Comparison of ENCODE assay signal across 8 cellular contexts in the genomic region with DNA sequence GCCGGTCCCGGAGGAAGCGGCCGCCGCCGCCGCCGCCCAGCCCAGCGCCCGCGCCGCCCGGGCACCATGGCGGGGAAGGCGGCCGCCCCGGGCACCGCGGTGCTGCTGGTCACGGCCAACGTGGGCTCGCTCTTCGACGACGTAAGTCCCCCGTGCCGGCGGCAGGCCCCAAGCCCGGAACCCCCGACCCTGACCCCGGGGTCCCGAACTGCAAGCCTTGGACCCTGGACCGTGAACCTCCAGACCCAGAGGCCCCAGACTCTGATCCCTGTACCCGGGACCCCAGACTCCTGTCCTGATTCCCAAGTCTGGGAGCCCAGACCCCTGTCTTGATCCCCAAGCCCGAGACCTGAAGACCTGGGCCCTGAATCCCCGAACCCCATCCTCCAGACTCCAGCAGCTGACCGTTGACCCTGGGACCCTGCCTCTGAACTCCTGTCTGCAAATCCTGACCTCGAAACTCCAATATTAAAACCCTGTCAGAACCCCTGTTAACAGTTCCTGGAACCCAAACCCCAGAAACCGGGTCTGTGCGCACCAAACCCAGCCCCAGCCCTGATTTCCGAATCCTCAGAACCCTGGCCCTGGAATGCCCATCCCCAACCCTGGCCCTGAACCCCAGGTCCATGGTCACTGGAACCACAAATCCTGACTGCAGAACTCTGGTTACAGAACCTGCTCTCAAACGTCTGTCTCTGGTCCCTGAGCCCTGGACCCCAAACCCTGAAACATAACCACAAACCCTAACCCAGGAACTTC. TPM values are rescaled to one million over a fixed set of nuclear protein-coding genes. Genes with fewer than 3 reads are reported as not detected.
DNase-seq lines count a peak whose midpoint lies in the region; ATAC-seq and TF ChIP-seq lines count a peak whose summit lies in the region.

No MANE protein-coding gene starts in this region.

- no peaks in the 10 kb centered on the region for H3K79me2 ChIP-seq in H9 (ENCODE audit: insufficient read depth, low read length)

- H3K4ac ChIP-seq in H9 (ENCODE audit: low read depth, low read length): no peak overlapping the region

- H3K27ac ChIP-seq in H9 (ENCODE audit: insufficient read length, low read depth, low read length): no peak overlapping the region
- peak overlapping the region; percentile 49 to 64 for H3K27ac ChIP-seq in ovary

- intact Hi-C loops in ovary (cut with DNase I): loop anchor here (2.0 to 10.0 kb wide), 4 partner anchors 76 to 145 kb away; a partner anchor contains a TSS

- no CpG with 5 or more reads among the region's 42 CpGs for WGBS in H9 (ENCODE audit: extremely low coverage, insufficient read length, low lambda C conversion rate)
- WGBS in ovary, 3 donors: 6 to 10% (median 7%) methylated on average over 23 to 42 of the region's 42 CpGs

- peak overlapping the region; percentile 58 for H3K4me2 ChIP-seq in H9 (ENCODE audit: insufficient read depth, insufficient read length, low read length)

- H3K27ac Mint-ChIP-seq in H9: no peak overlapping the region
- H3K27ac Mint-ChIP-seq in T-helper 2 cell treated with Interferon-gamma antibody and Interleukin-4, amounts not matched to agents 5 μg/mL and 100 μg/mL, for 36 hours: peak overlapping the region; percentile 81

- no peak overlapping the region for H2BK5ac ChIP-seq in H9 (ENCODE audit: insufficient read length, low read length)

- H3K9me3 ChIP-seq in H9 (ENCODE audit: control insufficient read depth, low read depth, low read length): no peaks in the 10 kb centered on the region
- no peaks in the 10 kb centered on the region for H3K9me3 ChIP-seq in ovary

- H3K23me2 ChIP-seq in H9 (ENCODE audit: insufficient read length, low read depth, low read length, poor library complexity, severe bottlenecking): peaks cover 8% of the 10 kb centered on the region

- no peak overlapping the region for H4K91ac ChIP-seq in H9 (ENCODE audit: insufficient read length, low read depth, low read length)

- H3K4me1 ChIP-seq in H9 (ENCODE audit: insufficient read depth, low read length) (no peaks in the 10 kb centered on the region; the same call in 1 of the 2 replicates), ovary (ENCODE audit: insufficient read depth) (peaks cover 22% of the 10 kb centered on the region)

- no peak for TF ChIP-seq EP300 in ovary (IDR thresholded peaks at IDR 0.05)

- H3K36me3 Mint-ChIP-seq in H9 (ENCODE audit: insufficient read depth in 1 of 3, low read depth in 3 of 3): peaks cover 0 to 4% (median 0%) of the 10 kb centered on the region in 3 experiments; a peak in 2 of 7 replicates
- H3K36me3 Mint-ChIP-seq in T-helper 2 cell treated with Interferon-gamma antibody and Interleukin-4, amounts not matched to agents 5 μg/mL and 100 μg/mL, for 36 hours (ENCODE audit: low read depth): peaks cover 10% of the 10 kb centered on the region

- H3K9me3 Mint-ChIP-seq in H9: no peaks in the 10 kb centered on the region
- no peaks in the 10 kb centered on the region for H3K9me3 Mint-ChIP-seq in T-helper 2 cell treated with Interferon-gamma antibody and Interleukin-4, amounts not matched to agents 5 μg/mL and 100 μg/mL, for 36 hours

- H4K8ac ChIP-seq in H9 (replicated peaks; ENCODE audit: insufficient read length, low read depth, low read length): no peak overlapping the region

- ATAC-seq in GM19452 (IDR thresholded peaks at IDR 0.05; ENCODE audit: unreplicated experiment): no peak

- H2BK12ac ChIP-seq in H9 (ENCODE audit: insufficient read length, low read depth, low read length): no peak overlapping the region

- TF ChIP-seq POLR2A in ovary (IDR thresholded peaks at IDR 0.05): no peak

- no peaks in the 10 kb centered on the region for H3K36me3 ChIP-seq in ovary

- no peaks in the 10 kb centered on the region; the same call in 1 of the 2 replicates for H3K27me3 ChIP-seq in H9 (ENCODE audit: insufficient read depth, low read length)
- no peaks in the 10 kb centered on the region for H3K27me3 ChIP-seq in ovary

- H4K5ac ChIP-seq in H9 (ENCODE audit: insufficient read length, low read depth, low read length): no peak overlapping the region

- no peak overlapping the region for H3T11ph ChIP-seq in H9 (ENCODE audit: low read length)

- H4K20me1 ChIP-seq in H9 (ENCODE audit: control insufficient read depth, insufficient read depth, insufficient read length): peaks cover 3% of the 10 kb centered on the region

- no peak overlapping the region for H3K9ac ChIP-seq in H9 (ENCODE audit: extremely low read depth, insufficient read length, low read length)

- H3K4me1 Mint-ChIP-seq in H9: peaks cover 40 to 60% of the 10 kb centered on the region in 2 experiments
- peaks cover 40% of the 10 kb centered on the region for H3K4me1 Mint-ChIP-seq in T-helper 2 cell treated with Interferon-gamma antibody and Interleukin-4, amounts not matched to agents 5 μg/mL and 100 μg/mL, for 36 hours (ENCODE audit: low read depth)

- peak overlapping the region; percentile 79 to 88 for H3K4me3 Mint-ChIP-seq in H9
- H3K4me3 Mint-ChIP-seq in T-helper 2 cell treated with Interferon-gamma antibody and Interleukin-4, amounts not matched to agents 5 μg/mL and 100 μg/mL, for 36 hours: peak overlapping the region; percentile 93

- H3K56ac ChIP-seq in H9 (ENCODE audit: insufficient read length, low read depth, low read length): no peak overlapping the region

- H3K4me3 ChIP-seq in fibroblast of villous mesenchyme (ENCODE audit: low read depth, low read length) (peak overlapping the region; percentile 83), ovary (peak overlapping the region; percentile 79)

- H2BK15ac ChIP-seq in H9 (ENCODE audit: low read depth, low read length): no peak overlapping the region; the same call in 1 of the 2 replicates

- H3K14ac ChIP-seq in H9 (ENCODE audit: insufficient read depth, low read length): no peak overlapping the region; the same call in none of the 2 replicates

- peaks cover 5% of the 10 kb centered on the region for H3K79me1 ChIP-seq in H9 (ENCODE audit: insufficient read depth, low read depth, low read length, poor library complexity, severe bottlenecking)

- no peak overlapping the region for H2BK120ac ChIP-seq in H9 (ENCODE audit: low read depth, low read length, poor library complexity, severe bottlenecking)

- in situ Hi-C loops in ACHN (cut with HindIII; ENCODE audit: low pct_ligation_motif_present, low pct_unique_long_range_greater_than_20kb, low sequenced_read_pairs): no loop called here

- no peak overlapping the region for H3K18ac ChIP-seq in H9 (ENCODE audit: insufficient read length, low read depth, low read length)

- no peak for DNase-seq in H9
- DNase-seq in T-helper 2 cell treated with Interferon-gamma antibody and Interleukin-4, amounts not matched to agents 5 μg/mL and 100 μg/mL, for 36 hours (ENCODE audit: low spot score): no peak
- no peak for DNase-seq in fibroblast of villous mesenchyme (ENCODE audit: low read depth)
- peak; percentile 40 to 74 (median 72) for DNase-seq in ovary
- DNase-seq in HK-2 (ENCODE audit: unreplicated experiment): no peak
- no peak for DNase-seq in ACHN
- DNase-seq in epidermal melanocyte (ENCODE audit: insufficient read length, low spot score): no peak

- no peak overlapping the region for H3K23ac ChIP-seq in H9 (ENCODE audit: insufficient read length, low read depth, low read length)

- H2BK20ac ChIP-seq in H9 (ENCODE audit: low read depth, low read length, poor library complexity, severe bottlenecking): no peak overlapping the region

- H2AK5ac ChIP-seq in H9 (ENCODE audit: insufficient read length, low read length): no peak overlapping the region

- H3K27me3 Mint-ChIP-seq in H9 (ENCODE audit: low read depth): peaks cover 37% of the 10 kb centered on the region
- peaks cover 9% of the 10 kb centered on the region for H3K27me3 Mint-ChIP-seq in T-helper 2 cell treated with Interferon-gamma antibody and Interleukin-4, amounts not matched to agents 5 μg/mL and 100 μg/mL, for 36 hours (ENCODE audit: low read depth)

- no peak overlapping the region for H2AFZ ChIP-seq in H9 (ENCODE audit: low read length)

- TF ChIP-seq CTCF in H9 (conservative IDR thresholded peaks at IDR 0.05): no peak
- no peak for TF ChIP-seq CTCF in fibroblast of villous mesenchyme (IDR thresholded peaks at IDR 0.05; ENCODE audit: insufficient read depth, low read depth, low read length)
- TF ChIP-seq CTCF in ovary (IDR thresholded peaks at IDR 0.05): no peak

RNA-seq across cellular contexts. Expression of a gene that starts 0.6 kb away (rescaled TPM):
- 17.7 and 19.1 TPM in 2 replicates for total RNA-seq in H9 (2021)
- total RNA-seq in fibroblast of villous mesenchyme: 33.2 and 36.7 TPM in 2 replicates
- total RNA-seq in ovary: 10 to 100 TPM; 19.8 to 41.2 (median 35.3) TPM
- polyA plus RNA-seq in ovary: 10 to 100 TPM; 20.2 to 41.2 TPM

Comparison
In these comparisons a context has a peak if more than half of its experiments do, and no peak if none do; other contexts are left out.
1. DNase-seq: peak in ovary (5 of 5); none in H9 (single experiment), T-helper 2 cell treated with Interferon-gamma antibody and Interleukin-4, amounts not matched to agents 5 μg/mL and 100 μg/mL, for 36 hours (single experiment), fibroblast of villous mesenchyme (single experiment), HK-2 (single experiment), ACHN (single experiment) and epidermal melanocyte (single experiment).